Comparison of ENCODE assay signal across 8 cellular contexts in genomic region chr22:42614312-42615091, GRCh38.
A peak's percentile ranks its signal among the peaks of the same experiment; 100 is the strongest.
DNase-seq lines count a peak whose midpoint lies in the region; ATAC-seq lines count a peak whose summit lies in the region.

TSS of gene POLDIP3 (minus strand) at chr22:42614883. CDS start at chr22:42614857, 26 bp downstream.

- H3K9ac ChIP-seq in BLaER1 treated with 17β-estradiol and CSF1 and Interleukin-3, amounts not matched to agents 10 nM and 100 nM, result peak within 1 kb of the TSS; percentile 93 to 100 (median 98)

- H3K4me2 ChIP-seq in BLaER1 treated with 17β-estradiol and CSF1 and Interleukin-3, amounts not matched to agents 10 nM and 100 nM, result peak within 1 kb of the TSS; percentile 85 to 98 (median 92)

- peak within 1 kb of the TSS; percentile 74 to 90 (median 78) for H3K4me3 ChIP-seq in BLaER1 treated with 17β-estradiol and CSF1 and Interleukin-3, amounts not matched to agents 10 nM and 100 nM

- H3K27me3 ChIP-seq in BLaER1 treated with 17β-estradiol and CSF1 and Interleukin-3, amounts not matched to agents 10 nM and 100 nM, result no peaks in the 10 kb centered on the region
- no peaks in the 10 kb centered on the region for H3K27me3 ChIP-seq in layer of hippocampus (ENCODE audit: control insufficient read depth, insufficient read depth, low read length)

- H4K20me1 ChIP-seq in BLaER1 treated with 17β-estradiol and CSF1 and Interleukin-3, amounts not matched to agents 10 nM and 100 nM, result peaks cover 41 to 54% (median 43%) of the 10 kb centered on the region in 11 experiments; a peak in 21 of 22 replicates

- no peaks in the 10 kb centered on the region for H3K9me3 ChIP-seq in BLaER1 treated with 17β-estradiol and CSF1 and Interleukin-3, amounts not matched to agents 10 nM and 100 nM (replicated peaks in 1 of 11)

- peak; percentile 57 for ATAC-seq in HG03460 (IDR thresholded peaks at IDR 0.05; ENCODE audit: unreplicated experiment)

- H3K36me3 ChIP-seq in BLaER1 treated with 17β-estradiol and CSF1 and Interleukin-3, amounts not matched to agents 10 nM and 100 nM, result peaks cover 22 to 49% (median 37%) of the 10 kb centered on the region in 11 experiments

- DNase-seq in GM19240 (ENCODE audit: insufficient read length, low spot score) (peak; percentile 95), NCI-H524 treated with DMSO at 0.1 percent for 48 hours (lab: John Stamatoyannopoulos, UW) (peak; percentile 78)
- DNase-seq in activated CD4-positive, alpha-beta T cell treated with anti-CD3 and anti-CD28 coated beads for 4 hours, result peak; percentile 98 to 99
- DNase-seq in stimulated activated CD4-positive, alpha-beta T cell treated with anti-CD3 and anti-CD28 coated beads, Interleukin-1b, Interleukin-23, amount 100 ng/mL, for 4 hours (ENCODE audit: low read depth in 2 of 2), result peak; percentile 98

- H3K27ac ChIP-seq in BLaER1 treated with 17β-estradiol and CSF1 and Interleukin-3, amounts not matched to agents 10 nM and 100 nM, result peak within 1 kb of the TSS; percentile 95 to 99 (median 99)
- H3K27ac ChIP-seq in cingulate gyrus (ENCODE audit: low read depth, low read length) (peak within 1 kb of the TSS; percentile 100), layer of hippocampus (ENCODE audit: low read depth, low read length) (peak within 1 kb of the TSS; percentile 96)

- H3K4me1 ChIP-seq in BLaER1 treated with 17β-estradiol and CSF1 and Interleukin-3, amounts not matched to agents 10 nM and 100 nM, result peaks cover 62 to 76% (median 67%) of the 10 kb centered on the region in 10 experiments

Comparison
In these comparisons a context has a peak if more than half of its experiments do, and no peak if none do; other contexts are left out.
1. Peak in every context shown above with its lines: DNase-seq, ATAC-seq, H3K4me3 ChIP-seq and H3K27ac ChIP-seq.